Comparison of ENCODE assay signal across 1 cellular context in the genomic region with DNA sequence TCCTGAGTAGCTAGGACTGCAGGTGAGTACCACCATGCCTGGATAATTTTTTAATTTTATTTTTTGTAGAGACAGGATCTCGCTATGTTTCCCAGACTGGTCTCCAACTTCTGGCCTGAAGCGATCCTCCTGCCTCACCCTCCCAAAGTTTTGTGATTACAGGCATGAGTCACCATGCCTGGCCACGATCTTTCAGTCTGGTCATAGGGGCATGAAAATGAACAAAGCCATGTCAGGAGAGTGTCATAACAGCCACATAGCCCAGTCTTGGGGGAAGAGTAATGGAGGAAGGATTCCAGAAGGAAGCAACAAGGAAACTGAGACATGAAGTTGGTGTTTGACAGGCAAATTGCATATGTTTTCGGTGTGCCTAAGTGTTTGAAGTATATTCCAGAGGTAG.
TF ChIP-seq lines count a peak whose summit lies in the region.

No MANE protein-coding gene starts in this region.

TF ChIP-seq in HepG2, 621 proteins besides CTCF, POLR2A, EP300 and RAD21:
- no peak for TF ChIP-seq TBP (CRISPR knock-in tag; IDR thresholded peaks at IDR 0.05)
- no peak for TF ChIP-seq MBNL3 (CRISPR knock-in tag; conservative IDR thresholded peaks at IDR 0.05)
- TF ChIP-seq SMARCE1 (IDR thresholded peaks at IDR 0.05; ENCODE audit: borderline replicate concordance) = no peak
- no peak for TF ChIP-seq ZNF564 (CRISPR knock-in tag; IDR thresholded peaks at IDR 0.05)
- TF ChIP-seq FOSL2 (CRISPR knock-in tag; IDR thresholded peaks at IDR 0.05) = peak; percentile 32; the same call in 1 of the 2 replicates
- TF ChIP-seq, protein P1, sequence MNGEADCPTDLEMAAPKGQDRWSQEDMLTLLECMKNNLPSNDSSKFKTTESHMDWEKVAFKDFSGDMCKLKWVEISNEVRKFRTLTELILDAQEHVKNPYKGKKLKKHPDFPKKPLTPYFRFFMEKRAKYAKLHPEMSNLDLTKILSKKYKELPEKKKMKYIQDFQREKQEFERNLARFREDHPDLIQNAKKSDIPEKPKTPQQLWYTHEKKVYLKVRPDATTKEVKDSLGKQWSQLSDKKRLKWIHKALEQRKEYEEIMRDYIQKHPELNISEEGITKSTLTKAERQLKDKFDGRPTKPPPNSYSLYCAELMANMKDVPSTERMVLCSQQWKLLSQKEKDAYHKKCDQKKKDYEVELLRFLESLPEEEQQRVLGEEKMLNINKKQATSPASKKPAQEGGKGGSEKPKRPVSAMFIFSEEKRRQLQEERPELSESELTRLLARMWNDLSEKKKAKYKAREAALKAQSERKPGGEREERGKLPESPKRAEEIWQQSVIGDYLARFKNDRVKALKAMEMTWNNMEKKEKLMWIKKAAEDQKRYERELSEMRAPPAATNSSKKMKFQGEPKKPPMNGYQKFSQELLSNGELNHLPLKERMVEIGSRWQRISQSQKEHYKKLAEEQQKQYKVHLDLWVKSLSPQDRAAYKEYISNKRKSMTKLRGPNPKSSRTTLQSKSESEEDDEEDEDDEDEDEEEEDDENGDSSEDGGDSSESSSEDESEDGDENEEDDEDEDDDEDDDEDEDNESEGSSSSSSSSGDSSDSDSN (CRISPR knock-in tag; IDR thresholded peaks at IDR 0.05) = no peak
